ENCODE assay signal across 8 cellular contexts in the genomic region with DNA sequence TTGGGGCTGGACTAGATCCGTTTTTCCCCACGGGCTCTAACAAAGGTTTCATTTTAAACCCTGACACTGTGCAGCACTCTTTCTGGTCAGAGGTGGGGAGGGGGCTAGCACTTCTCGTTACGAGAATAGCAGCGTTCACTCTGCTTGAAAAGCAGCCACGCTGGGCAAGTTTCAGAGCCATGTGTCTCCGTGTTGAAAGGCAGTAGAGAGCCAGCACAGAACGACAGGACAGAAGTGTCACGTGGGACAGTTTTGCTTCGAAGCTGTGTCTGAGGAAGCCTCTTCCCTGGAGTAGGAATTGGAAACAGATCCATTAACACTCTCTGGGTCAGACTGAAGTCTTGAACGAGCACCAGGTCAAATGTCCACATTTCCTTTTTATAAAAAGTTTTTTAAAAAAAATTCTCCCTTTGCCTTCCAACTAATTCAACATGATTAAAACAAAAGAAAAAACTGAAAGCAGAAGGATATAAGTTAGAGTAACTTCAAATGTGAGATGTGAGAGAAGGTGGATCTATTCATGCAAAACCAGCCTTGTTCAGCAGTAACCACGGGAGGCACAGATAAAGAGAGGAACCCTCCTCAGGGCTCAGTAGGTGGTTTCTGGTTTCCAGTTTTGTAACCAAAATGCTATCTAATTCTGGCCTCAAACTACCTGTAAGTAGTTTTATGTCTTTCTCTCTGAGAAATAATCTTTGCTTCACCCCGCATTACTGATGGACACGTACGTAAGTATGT.
DNase-seq lines count a peak whose midpoint lies in the region; ATAC-seq and TF ChIP-seq lines count a peak whose summit lies in the region.

No MANE protein-coding gene starts in this region.

- H3K36me3 Mint-ChIP-seq in progenitor cell of endocrine pancreas (ENCODE audit: insufficient read depth) = peaks cover 15% of the 10 kb centered on the region
- H3K36me3 Mint-ChIP-seq in CD8-positive, alpha-beta memory T cell = peaks cover 8 to 71% (median 27%) of the 10 kb centered on the region in 3 donors

- TF ChIP-seq EP300 in sigmoid colon (IDR thresholded peaks at IDR 0.05) = no peak

- H3K9ac ChIP-seq in duodenal mucosa (ENCODE audit: low read depth in 1 of 2, low read length in 2 of 2) = peak overlapping the region; percentile 15 to 27

- WGBS in sigmoid colon, 2 donors = 69 to 82% methylated on average over 15 of the region's 15 CpGs

- intact Hi-C loops in sigmoid colon (cut with DNase I) = loop anchor here (5.0 kb wide), 1 partner anchor 66 kb away; no protein-coding TSS in a partner anchor

- DNase-seq in sigmoid colon (peak; percentile 78), progenitor cell of endocrine pancreas (ENCODE audit: low spot score, unreplicated experiment) (no peak), epidermal melanocyte (ENCODE audit: insufficient read length, low spot score) (no peak)
- no peak for DNase-seq in CD8-positive, alpha-beta memory T cell

- H3K36me3 ChIP-seq in duodenal mucosa (ENCODE audit: control insufficient read depth in 1 of 2, insufficient read depth in 2 of 2, low read length in 2 of 2) (peaks cover 6 to 34% of the 10 kb centered on the region in 2 donors), sigmoid colon (peaks cover 0 to 3% (median under 1%) of the 10 kb centered on the region in 4 donors)
- peaks cover 18% of the 10 kb centered on the region for H3K36me3 ChIP-seq in CD8-positive, alpha-beta memory T cell (ENCODE audit: insufficient read depth, low read length)

- CTCF ChIA-PET in CD8-positive, alpha-beta memory T cell (lab: Charles Lee) = interaction anchor here (1.3 to 1.5 kb wide), 2 partner anchors 181 to 184 kb away, joined by 3 to 4 read pairs; a partner anchor contains a TSS

- no peaks in the 10 kb centered on the region for H3K27me3 Mint-ChIP-seq in progenitor cell of endocrine pancreas
- no peaks in the 10 kb centered on the region for H3K27me3 Mint-ChIP-seq in CD8-positive, alpha-beta memory T cell

- H3K4me3 ChIP-seq in duodenal mucosa (ENCODE audit: low read depth in 1 of 2, low read length in 2 of 2) (no peak overlapping the region), sigmoid colon (peak overlapping the region in 2 of 4 donors; percentile 22)
- no peak overlapping the region for H3K4me3 ChIP-seq in CD8-positive, alpha-beta memory T cell (ENCODE audit: low read length)

- H3K27me3 ChIP-seq in duodenal mucosa (ENCODE audit: control insufficient read depth in 1 of 2, insufficient read depth in 2 of 2, low read length in 2 of 2) (no peaks in the 10 kb centered on the region), sigmoid colon (no peaks in the 10 kb centered on the region)
- no peaks in the 10 kb centered on the region for H3K27me3 ChIP-seq in CD8-positive, alpha-beta memory T cell (ENCODE audit: insufficient read depth, low read length, poor library complexity, severe bottlenecking)

- H3K4me1 ChIP-seq in duodenal mucosa (ENCODE audit: control insufficient read depth in 1 of 2, insufficient read depth in 2 of 2, low read length in 2 of 2) (peaks cover 9 to 22% of the 10 kb centered on the region in 2 donors), sigmoid colon (peaks cover 0 to 52% (median 35%) of the 10 kb centered on the region in 4 donors)
- no peaks in the 10 kb centered on the region for H3K4me1 ChIP-seq in CD8-positive, alpha-beta memory T cell (ENCODE audit: insufficient read depth, low read length)

- no peaks in the 10 kb centered on the region for H3K9me3 Mint-ChIP-seq in progenitor cell of endocrine pancreas (ENCODE audit: low read depth)
- no peaks in the 10 kb centered on the region for H3K9me3 Mint-ChIP-seq in CD8-positive, alpha-beta memory T cell

- no peak overlapping the region for H3K4me3 Mint-ChIP-seq in progenitor cell of endocrine pancreas (ENCODE audit: low read depth)
- H3K4me3 Mint-ChIP-seq in CD8-positive, alpha-beta memory T cell = peak overlapping the region in 1 of 7 donors; percentile 33

- H3K9me3 ChIP-seq in duodenal mucosa (ENCODE audit: control insufficient read depth in 1 of 2, low read length in 2 of 2) (no peaks in the 10 kb centered on the region), sigmoid colon (no peaks in the 10 kb centered on the region)
- no peaks in the 10 kb centered on the region for H3K9me3 ChIP-seq in CD8-positive, alpha-beta memory T cell (ENCODE audit: low read length)

- TF ChIP-seq CTCF in sigmoid colon (IDR thresholded peaks at IDR 0.05) = no peak
- no peak for TF ChIP-seq CTCF in progenitor cell of endocrine pancreas (IDR thresholded peaks at IDR 0.05; ENCODE audit: unreplicated experiment)

- ATAC-seq in GM18517 (IDR thresholded peaks at IDR 0.05; ENCODE audit: unreplicated experiment) (peak; percentile 58), HG02885 (IDR thresholded peaks at IDR 0.05; ENCODE audit: poor library complexity, unreplicated experiment) (peak; percentile 60), HG03442 (IDR thresholded peaks at IDR 0.05; ENCODE audit: unreplicated experiment) (no peak)

- POLR2A ChIA-PET in CD8-positive, alpha-beta memory T cell (lab: Charles Lee) = no interaction called here

- no peak overlapping the region for H3K27ac Mint-ChIP-seq in progenitor cell of endocrine pancreas
- peak overlapping the region in 3 of 8 donors; percentile 12 to 71 (median 19) for H3K27ac Mint-ChIP-seq in CD8-positive, alpha-beta memory T cell

- TF ChIP-seq POLR2A in sigmoid colon (IDR thresholded peaks at IDR 0.05) = no peak

- no peaks in the 10 kb centered on the region for H3K4me1 Mint-ChIP-seq in progenitor cell of endocrine pancreas (ENCODE audit: low read depth)
- peaks cover 10 to 28% (median 20%) of the 10 kb centered on the region in 3 donors for H3K4me1 Mint-ChIP-seq in CD8-positive, alpha-beta memory T cell

- peak overlapping the region; percentile 64 for H3K27ac ChIP-seq in duodenal mucosa (ENCODE audit: low read depth, low read length)
- peak overlapping the region; percentile 72 to 81 (median 74) for H3K27ac ChIP-seq in sigmoid colon
- no peak overlapping the region for H3K27ac ChIP-seq in CD8-positive, alpha-beta memory T cell (ENCODE audit: low read depth, low read length)
